10 cellular contexts compared by ENCODE assay signal in the genomic region with DNA sequence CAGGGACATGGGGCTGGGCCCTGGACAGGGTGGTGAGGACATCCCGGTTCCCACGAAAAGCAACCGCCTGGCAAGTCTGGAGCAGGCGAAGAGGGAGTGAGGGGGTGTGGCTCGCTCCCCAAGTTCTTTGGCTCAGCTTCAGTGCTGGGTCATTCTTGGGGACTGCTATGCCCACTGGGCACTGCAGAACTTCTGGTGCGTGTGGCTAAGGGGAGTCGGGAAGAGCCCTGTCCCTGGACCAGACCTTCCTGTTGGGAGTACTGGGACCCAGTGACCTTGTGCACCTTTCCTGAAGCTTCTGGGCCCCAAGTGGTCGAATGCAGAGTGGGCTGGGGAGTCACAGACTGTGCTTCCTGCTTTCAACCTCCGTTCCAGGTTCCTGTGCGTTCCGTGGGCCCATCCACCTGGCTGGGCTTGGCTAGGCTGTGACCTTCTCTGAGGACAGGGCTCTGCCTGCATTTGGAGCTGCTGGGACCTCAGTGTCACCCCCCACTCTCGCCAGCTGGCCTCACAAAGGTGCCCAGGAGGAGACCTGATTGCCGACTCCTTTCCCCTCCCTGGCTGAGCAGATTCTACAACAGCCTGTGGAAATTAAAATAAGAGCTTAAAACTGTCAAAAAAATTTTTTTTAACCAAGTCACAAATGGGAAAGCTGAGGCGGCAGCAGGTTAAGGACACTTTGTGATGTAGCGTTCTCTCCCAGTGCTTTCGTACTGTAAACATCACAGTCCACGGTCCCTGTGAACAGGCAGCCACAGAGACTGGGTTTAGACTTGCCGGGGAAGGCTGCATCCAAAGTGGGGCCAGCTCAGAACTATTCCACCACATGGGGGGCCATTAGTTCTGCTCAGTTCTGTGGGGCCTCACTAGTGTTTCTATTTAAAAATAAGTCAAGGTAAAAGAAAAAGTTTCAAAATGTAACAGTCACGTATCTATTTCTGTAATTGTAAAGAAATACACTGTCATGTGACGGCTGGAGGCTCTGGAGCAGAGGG.
A peak's percentile ranks its signal among the peaks of the same experiment; 100 is the strongest.
DNase-seq lines count a peak whose midpoint lies in the region; ATAC-seq and TF ChIP-seq lines count a peak whose summit lies in the region.
"Had no signal": no experiment of that assay in that cellular context is flagged by ENCODE, and none has a peak within 500 bp of the region (broad histone marks: within the 10 kb centered on the region; RNA-seq: fewer than 3 reads in every experiment).

No MANE protein-coding gene starts in this region.

- peaks cover 0 to 61% (median 41%) of the 10 kb centered on the region in 12 donors for H3K4me1 ChIP-seq in heart left ventricle
- peaks cover 6% of the 10 kb centered on the region for H3K4me1 ChIP-seq in MM.1S (ENCODE audit: low read length)

- H3K27me3 ChIP-seq in heart left ventricle (no peaks in the 10 kb centered on the region), MM.1S (replicated peaks; ENCODE audit: insufficient read depth, low read length) (no peaks in the 10 kb centered on the region)

- no peaks in the 10 kb centered on the region for H3K79me2 ChIP-seq in MM.1S (ENCODE audit: low read length)

- ATAC-seq in heart left ventricle (no peak), Right ventricle myocardium inferior (no peak), GM21381 (IDR thresholded peaks at IDR 0.05; ENCODE audit: unreplicated experiment) (no peak)
- ATAC-seq in activated T-helper 17 cell treated with anti-CD3 and anti-CD28 coated beads, Interleukin-2, amount 50 U/mL, for 72 hours (replicated peaks): no peak

- no peak for TF ChIP-seq POLR2A in heart left ventricle (IDR thresholded peaks at IDR 0.05)

- H3K27me3 Mint-ChIP-seq in nephron (ENCODE audit: low read depth): no peaks in the 10 kb centered on the region
- no peaks in the 10 kb centered on the region for H3K27me3 Mint-ChIP-seq in activated T-helper 17 cell treated with anti-CD3 and anti-CD28 coated beads, Interleukin-2, amount 50 U/mL, for 72 hours

- H3K9me3 ChIP-seq in heart left ventricle: no peaks in the 10 kb centered on the region
- no peaks in the 10 kb centered on the region for H3K9me3 ChIP-seq in MM.1S (replicated peaks; ENCODE audit: insufficient read depth, low read length)

- H3K4me2 ChIP-seq in MM.1S (ENCODE audit: low read depth, low read length): no peak overlapping the region

- TF ChIP-seq CTCF in heart left ventricle (IDR thresholded peaks at IDR 0.05) (no peak), nephron (IDR thresholded peaks at IDR 0.05; ENCODE audit: unreplicated experiment in 3 of 3) (no peak), MM.1S (IDR thresholded peaks at IDR 0.05; ENCODE audit: low read length) (no peak)

- H3K4me3 ChIP-seq in heart left ventricle (no peak overlapping the region), MM.1S (ENCODE audit: low read length) (no peak overlapping the region)

- H3K36me3 ChIP-seq in heart left ventricle (no peaks in the 10 kb centered on the region), MM.1S (replicated peaks; ENCODE audit: insufficient read depth, low read length) (no peaks in the 10 kb centered on the region)

- intact Hi-C loops in heart left ventricle (cut with DNase I) (no loop called here), Right ventricle myocardium inferior (cut with DNase I) (no loop called here)

- no peaks in the 10 kb centered on the region for H3K36me3 Mint-ChIP-seq in nephron (ENCODE audit: low read depth)
- no peaks in the 10 kb centered on the region for H3K36me3 Mint-ChIP-seq in activated T-helper 17 cell treated with anti-CD3 and anti-CD28 coated beads, Interleukin-2, amount 50 U/mL, for 72 hours (ENCODE audit: low read depth)
- H3K36me3 Mint-ChIP-seq: brain had no signal

- peak overlapping the region in 2 of 3 experiments; percentile 40 to 66 for H3K4me3 Mint-ChIP-seq in nephron
- no peak overlapping the region for H3K4me3 Mint-ChIP-seq in activated T-helper 17 cell treated with anti-CD3 and anti-CD28 coated beads, Interleukin-2, amount 50 U/mL, for 72 hours
- H3K4me3 Mint-ChIP-seq: brain had no signal

- H3K27ac ChIP-seq in heart left ventricle (peak overlapping the region in 8 of 12 donors; percentile 6 to 100 (median 40)), MM.1S (ENCODE audit: low read length) (no peak overlapping the region)

- peak in 1 of 5 donors; percentile 17 for DNase-seq in heart left ventricle
- DNase-seq in Right ventricle myocardium inferior (ENCODE audit: missing footprints): no peak
- DNase-seq in cerebellar cortex (ENCODE audit: low spot score): peak; percentile 88
- no peak for DNase-seq in medulla oblongata (ENCODE audit: extremely low spot score)
- DNase-seq in MM.1S: no peak
- DNase-seq: stimulated activated CD4-positive, alpha-beta T cell treated with anti-CD3 and anti-CD28 coated beads, Interleukin-12 subunit alpha, Interleukin-12 subunit beta, amount 100 ng/mL, for 4 hours had no signal

- no peaks in the 10 kb centered on the region for H3K9me3 Mint-ChIP-seq in nephron
- H3K9me3 Mint-ChIP-seq in activated T-helper 17 cell treated with anti-CD3 and anti-CD28 coated beads, Interleukin-2, amount 50 U/mL, for 72 hours: no peaks in the 10 kb centered on the region
- H3K9me3 Mint-ChIP-seq: brain had no signal

- peaks cover 12% of the 10 kb centered on the region for H3K4me1 Mint-ChIP-seq in nephron
- peaks cover 8% of the 10 kb centered on the region for H3K4me1 Mint-ChIP-seq in activated T-helper 17 cell treated with anti-CD3 and anti-CD28 coated beads, Interleukin-2, amount 50 U/mL, for 72 hours

- H3F3A ChIP-seq in MM.1S (ENCODE audit: insufficient read depth, low read length): peaks cover 14% of the 10 kb centered on the region

- WGBS in heart left ventricle, 4 donors: 80 to 86% (median 83%) methylated on average over 20 of the region's 20 CpGs

- no peaks in the 10 kb centered on the region for H4K20me1 ChIP-seq in MM.1S (ENCODE audit: insufficient read depth, low read length)

- no peak overlapping the region for H3K9ac ChIP-seq in MM.1S (ENCODE audit: low read length)

- no peaks in the 10 kb centered on the region for H3K9me2 ChIP-seq in MM.1S (replicated peaks; ENCODE audit: insufficient read depth, low read length)

- H2AFZ ChIP-seq in MM.1S (ENCODE audit: low read length): no peak overlapping the region

- peak overlapping the region in 1 of 3 experiments; percentile 70 for H3K27ac Mint-ChIP-seq in nephron
- no peak overlapping the region for H3K27ac Mint-ChIP-seq in activated T-helper 17 cell treated with anti-CD3 and anti-CD28 coated beads, Interleukin-2, amount 50 U/mL, for 72 hours
